Comparison of ENCODE assay signal across 1 cellular context in genomic region chr11:75307058-75307457, GRCh38.
TF ChIP-seq lines count a peak whose summit lies in the region.

No MANE protein-coding gene starts in this region.

TF ChIP-seq in H1, 55 proteins besides CTCF, POLR2A, EP300 and RAD21:
- no peak for TF ChIP-seq SIX5 (IDR thresholded peaks at IDR 0.05; ENCODE audit: low read depth, low read length)
